ENCODE assay signal across 15 cellular contexts in genomic region chr2:11899264-11899818, GRCh38.
DNase-seq lines count a peak whose midpoint lies in the region; ATAC-seq and TF ChIP-seq lines count a peak whose summit lies in the region.
"Had no signal": no experiment of that assay in that cellular context is flagged by ENCODE, and none has a peak within 500 bp of the region (broad histone marks: within the 10 kb centered on the region; RNA-seq: fewer than 3 reads in every experiment).

No MANE protein-coding gene starts in this region.

- H3K9me2 ChIP-seq in PC-3 (replicated peaks; ENCODE audit: low read length), result no peaks in the 10 kb centered on the region

- H3K4me3 ChIP-seq in PC-3 (ENCODE audit: low read length), result no peak overlapping the region
- no peak overlapping the region for H3K4me3 ChIP-seq in coronary artery
- H3K4me3 ChIP-seq in mesenchymal stem cell (ENCODE audit: insufficient read depth in 1 of 2, low read depth in 1 of 2, low read length in 2 of 2), result no peak overlapping the region
- H3K4me3 ChIP-seq in CD8-positive, alpha-beta memory T cell (ENCODE audit: low read length), result no peak overlapping the region
- H3K4me3 ChIP-seq: right lobe of liver had no signal

- peaks cover 0 to 1% of the 10 kb centered on the region in 2 donors for H3K27me3 Mint-ChIP-seq in CD8-positive, alpha-beta memory T cell
- H3K27me3 Mint-ChIP-seq: CD4-positive, alpha-beta T cell; naive thymus-derived CD8-positive, alpha-beta T cell had no signal

- POLR2A ChIA-PET in PC-3 (lab: Charles Lee; ENCODE audit: unreplicated experiment), result no interaction called here
- POLR2A ChIA-PET in CD8-positive, alpha-beta memory T cell (lab: Charles Lee), result no interaction called here

- no peak overlapping the region for H2BK5ac ChIP-seq in mesenchymal stem cell (ENCODE audit: low read depth, low read length, poor library complexity, severe bottlenecking)

- H3K4me2 ChIP-seq in PC-3 (ENCODE audit: low read length), result no peak overlapping the region
- no peak overlapping the region for H3K4me2 ChIP-seq in mesenchymal stem cell (ENCODE audit: low read length, poor library complexity, severe bottlenecking)

- no peak overlapping the region for H3K4me3 Mint-ChIP-seq in CD8-positive, alpha-beta memory T cell
- H3K4me3 Mint-ChIP-seq: CD4-positive, alpha-beta T cell; naive thymus-derived CD8-positive, alpha-beta T cell had no signal

- peak; percentile 76 for ATAC-seq in PC-3
- ATAC-seq: naive thymus-derived CD8-positive, alpha-beta T cell; right lobe of liver had no signal

- H2AK5ac ChIP-seq in mesenchymal stem cell (ENCODE audit: low read length, severe bottlenecking), result no peak overlapping the region

- no peak overlapping the region for H3K4ac ChIP-seq in mesenchymal stem cell (ENCODE audit: low read depth in 1 of 2, low read length in 2 of 2)

- DNase-seq in EH (ENCODE audit: low read depth) (peak; percentile 48), PC-3 (peak; percentile 58), coronary artery (ENCODE audit: low spot score) (peak; percentile 36), mesenchymal stem cell (peak; percentile 26), cerebellum (ENCODE audit: low spot score) (no peak), NK-92 (lab: John Stamatoyannopoulos, UW; ENCODE audit: unreplicated experiment) (no peak)
- DNase-seq in CD8-positive, alpha-beta memory T cell, result no peak
- DNase-seq in effector CD4-positive, alpha-beta T cell, result no peak
- DNase-seq: activated CD4-positive, alpha-beta T cell treated with anti-CD3 and anti-CD28 coated beads, Interleukin-2, amount 50 U/mL, for 4 hours; CD4-positive, alpha-beta T cell; cerebellar nuclear complex; Karpas-422; naive thymus-derived CD8-positive, alpha-beta T cell; right lobe of liver; T-helper 2 cell had no signal

- H3K36me3 Mint-ChIP-seq in CD8-positive, alpha-beta memory T cell, result peaks cover 0 to 8% (median 0%) of the 10 kb centered on the region in 3 donors

- H3K4me1 Mint-ChIP-seq in CD8-positive, alpha-beta memory T cell, result no peaks in the 10 kb centered on the region

- no peak overlapping the region for H2BK15ac ChIP-seq in mesenchymal stem cell (ENCODE audit: low read depth, poor library complexity, severe bottlenecking)

- peaks cover 0 to 5% (median 3%) of the 10 kb centered on the region in 5 donors for H3K9me3 Mint-ChIP-seq in CD8-positive, alpha-beta memory T cell
- H3K9me3 Mint-ChIP-seq: CD4-positive, alpha-beta T cell had no signal

- H3K27me3 ChIP-seq in PC-3 (ENCODE audit: low read length) (no peaks in the 10 kb centered on the region), mesenchymal stem cell (ENCODE audit: control insufficient read depth in 1 of 2, insufficient read depth in 1 of 2, low read length in 2 of 2) (peaks cover 0 to 4% of the 10 kb centered on the region in 2 experiments)
- H3K27me3 ChIP-seq in CD8-positive, alpha-beta memory T cell (ENCODE audit: insufficient read depth, low read length, poor library complexity, severe bottlenecking), result no peaks in the 10 kb centered on the region
- H3K27me3 ChIP-seq: right lobe of liver had no signal

- H3K18ac ChIP-seq in mesenchymal stem cell (ENCODE audit: low read depth in 1 of 2, low read length in 2 of 2), result no peak overlapping the region

- H3K23ac ChIP-seq in mesenchymal stem cell (ENCODE audit: low read length in 2 of 2), result no peak overlapping the region

- H3K14ac ChIP-seq in mesenchymal stem cell (ENCODE audit: low read length in 2 of 2), result no peak overlapping the region

- no peak overlapping the region for H4K8ac ChIP-seq in mesenchymal stem cell (ENCODE audit: low read length)

- TF ChIP-seq CTCF in PC-3 (conservative IDR thresholded peaks at IDR 0.05; ENCODE audit: low read depth, low read length) (no peak), coronary artery (IDR thresholded peaks at IDR 0.05) (no peak)

- H3K79me2 ChIP-seq in PC-3 (ENCODE audit: low read length), result no peaks in the 10 kb centered on the region

- CTCF ChIA-PET in PC-3 (lab: Charles Lee), result no interaction called here
- CTCF ChIA-PET in CD8-positive, alpha-beta memory T cell (lab: Charles Lee), result interaction anchor here (1.5 kb wide), 1 partner anchor 16 kb away, joined by 3 read pairs; no protein-coding TSS in a partner anchor

- H4K91ac ChIP-seq in mesenchymal stem cell (ENCODE audit: low read length), result peak overlapping the region; percentile 19

- no peaks in the 10 kb centered on the region for H3K36me3 ChIP-seq in PC-3 (ENCODE audit: low read depth, low read length)
- H3K36me3 ChIP-seq in mesenchymal stem cell (ENCODE audit: control insufficient read depth in 1 of 2, insufficient read depth in 2 of 2, low read depth in 1 of 2, low read length in 2 of 2), result no peaks in the 10 kb centered on the region
- H3K36me3 ChIP-seq in CD8-positive, alpha-beta memory T cell (ENCODE audit: insufficient read depth, low read length), result no peaks in the 10 kb centered on the region
- H3K36me3 ChIP-seq: right lobe of liver had no signal

- no peak overlapping the region for H2BK12ac ChIP-seq in mesenchymal stem cell (ENCODE audit: low read length in 2 of 2)

- H3K27ac Mint-ChIP-seq in CD8-positive, alpha-beta memory T cell, result no peak overlapping the region
- H3K27ac Mint-ChIP-seq: CD4-positive, alpha-beta T cell; naive thymus-derived CD8-positive, alpha-beta T cell had no signal

- no peak overlapping the region for H2BK120ac ChIP-seq in mesenchymal stem cell (ENCODE audit: low read depth, low read length)

- H3K4me1 ChIP-seq in PC-3 (ENCODE audit: insufficient read depth, low read length) (no peaks in the 10 kb centered on the region), mesenchymal stem cell (ENCODE audit: control insufficient read depth, insufficient read depth, low read depth, low read length) (no peaks in the 10 kb centered on the region)
- no peaks in the 10 kb centered on the region for H3K4me1 ChIP-seq in CD8-positive, alpha-beta memory T cell (ENCODE audit: insufficient read depth, low read length)
- H3K4me1 ChIP-seq: right lobe of liver had no signal

- BruUV-seq in PC-3 (replicated peaks; lab: Mats Ljungman, UMichigan), result no TSS peak

- H2AFZ ChIP-seq in PC-3 (ENCODE audit: low read length) (no peak overlapping the region), mesenchymal stem cell (ENCODE audit: low read depth, low read length) (no peak overlapping the region)

- no peaks in the 10 kb centered on the region for H3F3A ChIP-seq in PC-3 (ENCODE audit: low read length, unreplicated experiment)

- H3K9ac ChIP-seq in PC-3 (ENCODE audit: low read length) (no peak overlapping the region), mesenchymal stem cell (ENCODE audit: low read length) (no peak overlapping the region)

- H3K27ac ChIP-seq in PC-3 (ENCODE audit: low read length) (no peak overlapping the region), coronary artery (no peak overlapping the region), mesenchymal stem cell (ENCODE audit: low read length, poor library complexity, severe bottlenecking) (no peak overlapping the region)
- H3K27ac ChIP-seq in CD8-positive, alpha-beta memory T cell (ENCODE audit: low read depth, low read length), result no peak overlapping the region
- H3K27ac ChIP-seq: right lobe of liver had no signal

- H3K9me3 ChIP-seq in PC-3 (ENCODE audit: low read length) (no peaks in the 10 kb centered on the region), mesenchymal stem cell (ENCODE audit: control insufficient read depth, low read length) (no peaks in the 10 kb centered on the region)
- no peaks in the 10 kb centered on the region for H3K9me3 ChIP-seq in CD8-positive, alpha-beta memory T cell (ENCODE audit: low read length)
- H3K9me3 ChIP-seq: right lobe of liver had no signal

- 49% methylated on average over 3 of the region's 7 CpGs for WGBS in mesenchymal stem cell

- intact Hi-C loops in PC-3 (cut with micrococcal nuclease), result no loop called here

- H3K79me1 ChIP-seq in mesenchymal stem cell (replicated peaks; ENCODE audit: low read length, poor library complexity, severe bottlenecking), result no peaks in the 10 kb centered on the region

- no peaks in the 10 kb centered on the region for H4K20me1 ChIP-seq in PC-3 (ENCODE audit: low read length)

Comparison
In these comparisons a context has a peak if more than half of its experiments do, and no peak if none do; other contexts are left out.
1. DNase-seq: peak in EH (single experiment), PC-3 (single experiment), coronary artery (single experiment) and mesenchymal stem cell (single experiment); none in cerebellum (single experiment), CD8-positive, alpha-beta memory T cell (0 of 5), NK-92 (single experiment) and effector CD4-positive, alpha-beta T cell (single experiment).